In genomic region chr19:45419396-45419795, GRCh38 we compare ENCODE assay signal across 9 cellular contexts. TPM values are rescaled to one million over a fixed set of nuclear protein-coding genes. Genes with fewer than 3 reads are reported as not detected.
DNase-seq lines count a peak whose midpoint lies in the region; ATAC-seq, FAIRE-seq and TF ChIP-seq lines count a peak whose summit lies in the region.
"Had no signal": no experiment of that assay in that cellular context is flagged by ENCODE, and none has a peak within 500 bp of the region (broad histone marks: within the 10 kb centered on the region; RNA-seq: fewer than 3 reads in every experiment).

No MANE protein-coding gene starts in this region.

- POLR2A ChIA-PET in K562 (lab: Yijun Ruan, JAX), result interaction anchor here (0.6 to 0.9 kb wide), 2 partner anchors 12 to 548 kb away, joined by 3 to 4 read pairs; no protein-coding TSS in a partner anchor
- POLR2A ChIA-PET in CD4-positive, alpha-beta memory T cell (lab: Charles Lee; ENCODE audit: partially characterized antibody), result no interaction called here

- in situ Hi-C loops in K562 (cut with MboI), result no loop called here

- H3K4me2 ChIP-seq in K562 (ENCODE audit: insufficient read depth, low read length), result no peak overlapping the region

- H3K4me3 ChIP-seq in HL-60 (replicated peaks; ENCODE audit: insufficient read depth, low read length) (no peak overlapping the region), K562 (no peak overlapping the region)
- H3K4me3 ChIP-seq in CD4-positive, alpha-beta memory T cell (ENCODE audit: low read length in 2 of 2), result no peak overlapping the region

- H2AFZ ChIP-seq in K562 (ENCODE audit: low read depth, low read length), result no peak overlapping the region

- no peak for TF ChIP-seq POLR2A in K562 (conservative IDR thresholded peaks at IDR 0.05)

- H3K36me3 Mint-ChIP-seq in CD4-positive, alpha-beta memory T cell, result peaks cover 7 to 34% of the 10 kb centered on the region in 2 donors

- intact Hi-C loops in K562 (cut with micrococcal nuclease), result no loop called here
- intact Hi-C loops in CD4-positive, alpha-beta memory T cell (cut with micrococcal nuclease), result no loop called here

- H4K20me1 ChIP-seq in K562 (replicated peaks; ENCODE audit: control insufficient read depth, insufficient read depth, low read length), result no peaks in the 10 kb centered on the region

- 81% methylated on average over 4 of the region's 4 CpGs for WGBS in K562 (ENCODE audit: insufficient coverage, low coverage, missing lambda C conversion rate)

- FAIRE-seq in K562 (lab: Jason Lieb, UNC), result no peak
- FAIRE-seq: H1 had no signal

- BruUV-seq in K562 (replicated peaks; lab: Mats Ljungman, UMichigan), result no TSS peak

- peak overlapping the region in 3 of 7 donors; percentile 24 to 50 (median 31) for H3K27ac Mint-ChIP-seq in CD4-positive, alpha-beta memory T cell

- peaks cover 24 to 36% (median 30%) of the 10 kb centered on the region in 4 donors for H3K4me1 Mint-ChIP-seq in CD4-positive, alpha-beta memory T cell

- CTCF ChIA-PET in K562 (lab: Yijun Ruan, JAX; ENCODE audit: low intra/inter-chr PET ratio), result no interaction called here
- CTCF ChIA-PET in CD4-positive, alpha-beta memory T cell (lab: Charles Lee; ENCODE audit: partially characterized antibody), result no interaction called here

- DNase-seq in GF-D8 (lab: John Stamatoyannopoulos, UW), result peak; percentile 62
- DNase-seq in HL-60 (ENCODE audit: low read depth in 1 of 2, low spot score in 1 of 2), result peak; percentile 77 to 82
- no peak for DNase-seq in K562 (ENCODE audit: extremely low read depth in 1 of 4, low spot score in 3 of 4)
- DNase-seq in GM03348 (ENCODE audit: low spot score), result no peak
- DNase-seq in CD4-positive, alpha-beta memory T cell, result no peak
- DNase-seq in DMS153 (lab: John Stamatoyannopoulos, UW), result no peak
- no peak for DNase-seq in activated CD4-positive, alpha-beta T cell treated with anti-CD3 and anti-CD28 coated beads for 1 hour

- H3K27me3 ChIP-seq in HL-60 (ENCODE audit: insufficient read depth, poor library complexity, severe bottlenecking) (no peaks in the 10 kb centered on the region), K562 (ENCODE audit: control insufficient read depth in 2 of 2, insufficient read depth in 2 of 2, low read length in 2 of 2) (no peaks in the 10 kb centered on the region)
- H3K27me3 ChIP-seq in CD4-positive, alpha-beta memory T cell (ENCODE audit: insufficient read depth, low read length), result no peaks in the 10 kb centered on the region

- peaks cover 61% of the 10 kb centered on the region; the same call in 2 of the 3 replicates for H3K36me3 ChIP-seq in K562 (ENCODE audit: control insufficient read depth, insufficient read depth, low read length)
- peaks cover 7% of the 10 kb centered on the region for H3K36me3 ChIP-seq in CD4-positive, alpha-beta memory T cell (ENCODE audit: insufficient read depth, low read length)

- H3K27me3 Mint-ChIP-seq in CD4-positive, alpha-beta memory T cell, result no peaks in the 10 kb centered on the region

- H3K79me2 ChIP-seq in K562 (ENCODE audit: control insufficient read depth, insufficient read depth, low read length), result peaks cover 24% of the 10 kb centered on the region

- TF ChIP-seq CTCF in HL-60 (IDR thresholded peaks at IDR 0.05; ENCODE audit: insufficient read depth, low read length) (no peak), K562 (IDR thresholded peaks at IDR 0.05 in 2 of 3, conservative IDR thresholded peaks at IDR 0.05 in 1 of 3; ENCODE audit: insufficient read depth in 2 of 3, low read depth in 1 of 3, low read length in 3 of 3) (no peak)

- H3K27ac ChIP-seq in HL-60 (replicated peaks) (peak overlapping the region; percentile 73), K562 (ENCODE audit: extremely low read depth, low read depth, low read length) (no peak overlapping the region)
- H3K27ac ChIP-seq in CD4-positive, alpha-beta memory T cell (ENCODE audit: low read depth, low read length), result no peak overlapping the region

- no peak for TF ChIP-seq EP300 in K562 (IDR thresholded peaks at IDR 0.05; ENCODE audit: low read length)

- H3K9me3 ChIP-seq in K562 (replicated peaks; ENCODE audit: control insufficient read depth, insufficient read depth, low read depth, low read length), result no peaks in the 10 kb centered on the region
- no peaks in the 10 kb centered on the region for H3K9me3 ChIP-seq in CD4-positive, alpha-beta memory T cell (ENCODE audit: control insufficient read depth in 1 of 2, low read length in 2 of 2)

- H3K4me1 ChIP-seq in K562 (replicated peaks in 1 of 2; ENCODE audit: control insufficient read depth in 2 of 2, insufficient read depth in 2 of 2, low read length in 2 of 2), result peaks cover 9 to 53% of the 10 kb centered on the region in 2 experiments; a peak in 4 of 5 replicates
- H3K4me1 ChIP-seq in CD4-positive, alpha-beta memory T cell (ENCODE audit: insufficient read depth, low read length), result peaks cover 22% of the 10 kb centered on the region

- H3K9ac ChIP-seq in K562 (ENCODE audit: insufficient read depth in 1 of 2, low read depth in 2 of 2, low read length in 2 of 2), result peak overlapping the region in 1 of 2 experiments; percentile 31; a peak in 2 of 4 replicates

- TF ChIP-seq RAD21 in K562 (CRISPR knock-in tag; conservative IDR thresholded peaks at IDR 0.05 in 1 of 2, IDR thresholded peaks at IDR 0.05 in 1 of 2), result no peak

- H3K9me1 ChIP-seq in K562 (ENCODE audit: control insufficient read depth, insufficient read depth, low read length), result no peaks in the 10 kb centered on the region

- H3K9me3 Mint-ChIP-seq in CD4-positive, alpha-beta memory T cell, result no peaks in the 10 kb centered on the region

- ATAC-seq in GM19372 (IDR thresholded peaks at IDR 0.05; ENCODE audit: low read depth, unreplicated experiment), result peak; percentile 47
- no peak for ATAC-seq in K562

- H3K4me3 Mint-ChIP-seq in CD4-positive, alpha-beta memory T cell, result no peak overlapping the region

RNA-seq across cellular contexts. Expression of gene ERCC1, which starts 4.3 kb away (rescaled TPM):
- total RNA-seq in K562 (2011; cell fraction: chromatin; rRNA removed; ENCODE audit: low replicate concordance), result 39.0 and 101 TPM in 2 replicates
- total RNA-seq in K562 (2011; cell fraction: nucleolus; rRNA removed), result 64.0 and 74.7 TPM in 2 replicates
- total RNA-seq in K562 (2011; cell fraction: nucleoplasm; rRNA removed), result 56.7 and 74.6 TPM in 2 replicates
- total RNA-seq in K562 (2014; rRNA removed) (87.1 and 89.4 TPM in 2 replicates), K562 (2014; rRNA removed; fragmentation: Illumina TruSeq; extraction: Trizol) (31.1 and 37.7 TPM in 2 replicates), K562 (2015; rRNA removed; fragmentation: Illumina TruSeq; extraction: Trizol) (49.9 and 57.3 TPM in 2 replicates), K562 (2021) (75.1 and 75.5 TPM in 2 replicates)
- polyA plus RNA-seq in K562 (2011; rRNA removed) (60.0 and 67.5 TPM in 2 replicates), K562 (2014; fragmentation: Illumina TruSeq; extraction: Trizol) (70.3 and 86.8 TPM in 2 replicates), K562 (2014; fragmentation: Nextera tagmentation; extraction: Ambion mirVana) (10 to 100 TPM in 1 of 2 experiments, 1 to 10 TPM in 1; 9.3 to 17.0 TPM), K562 (2014; rRNA removed) (92.6 and 95.8 TPM in 2 replicates)
- 85.4 and 165 TPM in 2 replicates for polyA plus RNA-seq in K562 (2011; cell fraction: cytosol; rRNA removed)
- polyA plus RNA-seq in K562 (2011; cell fraction: nucleus; rRNA removed), result 90.3 and 164 TPM in 2 replicates
- polyA plus RNA-seq in K562 (2012), result 61.5 and 139 TPM in 2 replicates
- polyA minus RNA-seq in K562 (2011; rRNA and poly(A)+ RNA removed), result 19.6 and 33.4 TPM in 2 replicates
- 57.8 and 74.6 TPM in 2 replicates for polyA minus RNA-seq in K562 (2011; cell fraction: cytosol; rRNA and poly(A)+ RNA removed)
- polyA minus RNA-seq in K562 (2011; cell fraction: nucleus; rRNA and poly(A)+ RNA removed), result 37.8 and 41.3 TPM in 2 replicates
- 10 to 100 TPM; 46.6 to 46.9 TPM for total RNA-seq in CD4-positive, alpha-beta memory T cell
- 10 to 100 TPM; 36.2 to 38.3 TPM for polyA plus RNA-seq in CD4-positive, alpha-beta memory T cell

RNA-seq across cellular contexts. Expression of gene POLR1G, which starts 13.0 kb away (rescaled TPM):
- total RNA-seq in K562 (2011; cell fraction: chromatin; rRNA removed; ENCODE audit: low replicate concordance), result 7.5 and 14.6 TPM in 2 replicates
- total RNA-seq in K562 (2011; cell fraction: nucleolus; rRNA removed), result 11.1 and 14.3 TPM in 2 replicates
- total RNA-seq in K562 (2011; cell fraction: nucleoplasm; rRNA removed), result 9.8 and 10.3 TPM in 2 replicates
- total RNA-seq in K562 (2014; rRNA removed), result 36.6 and 50.6 TPM in 2 replicates
- 19.7 and 22.7 TPM in 2 replicates for total RNA-seq in K562 (2014; rRNA removed; fragmentation: Illumina TruSeq; extraction: Trizol)
- 50.1 and 51.0 TPM in 2 replicates for total RNA-seq in K562 (2015; rRNA removed; fragmentation: Illumina TruSeq; extraction: Trizol)
- total RNA-seq in K562 (2021), result 27.4 and 32.1 TPM in 2 replicates
- polyA plus RNA-seq in K562 (2011; rRNA removed), result 8.5 and 9.7 TPM in 2 replicates
- polyA plus RNA-seq in K562 (2011; cell fraction: cytosol; rRNA removed), result 11.0 and 17.1 TPM in 2 replicates
- 3.6 and 6.6 TPM in 2 replicates for polyA plus RNA-seq in K562 (2011; cell fraction: nucleus; rRNA removed)
- 5.1 and 14.9 TPM in 2 replicates for polyA plus RNA-seq in K562 (2012)
- polyA plus RNA-seq in K562 (2014; fragmentation: Illumina TruSeq; extraction: Trizol), result 32.6 and 37.4 TPM in 2 replicates
- polyA plus RNA-seq in K562 (2014; fragmentation: Nextera tagmentation; extraction: Ambion mirVana), result 1 to 10 TPM; 3.0 to 6.4 TPM
- polyA plus RNA-seq in K562 (2014; rRNA removed), result 29.2 and 31.7 TPM in 2 replicates
- 4.5 and 4.9 TPM in 2 replicates for polyA minus RNA-seq in K562 (2011; rRNA and poly(A)+ RNA removed)
- 12.2 and 12.9 TPM in 2 replicates for polyA minus RNA-seq in K562 (2011; cell fraction: cytosol; rRNA and poly(A)+ RNA removed)
- polyA minus RNA-seq in K562 (2011; cell fraction: nucleus; rRNA and poly(A)+ RNA removed), result 3.0 and 3.8 TPM in 2 replicates
- total RNA-seq in CD4-positive, alpha-beta memory T cell, result 1 to 10 TPM; 2.0 to 2.9 TPM
- 1 to 10 TPM; 1.2 to 8.4 TPM for polyA plus RNA-seq in CD4-positive, alpha-beta memory T cell

RNA-seq across cellular contexts. Expression of gene PPP1R13L, which starts 14.5 kb away (rescaled TPM):
- total RNA-seq in K562 (2011; cell fraction: chromatin; rRNA removed; ENCODE audit: low replicate concordance), result 13.7 and 25.0 TPM in 2 replicates
- total RNA-seq in K562 (2011; cell fraction: nucleolus; rRNA removed), result 14.5 and 17.6 TPM in 2 replicates
- 15.8 and 21.6 TPM in 2 replicates for total RNA-seq in K562 (2011; cell fraction: nucleoplasm; rRNA removed)
- total RNA-seq in K562 (2014; rRNA removed) (2.3 TPM in 2 replicates), K562 (2014; rRNA removed; fragmentation: Illumina TruSeq; extraction: Trizol) (0.84 and 1.0 TPM in 2 replicates), K562 (2015; rRNA removed; fragmentation: Illumina TruSeq; extraction: Trizol) (0.83 and 0.94 TPM in 2 replicates), K562 (2021) (4.5 and 6.7 TPM in 2 replicates)
- polyA plus RNA-seq in K562 (2011; rRNA removed) (2.0 and 6.6 TPM in 2 replicates), K562 (2014; fragmentation: Illumina TruSeq; extraction: Trizol) (2.7 and 3.6 TPM in 2 replicates), K562 (2014; fragmentation: Nextera tagmentation; extraction: Ambion mirVana) (under 1 TPM; 0.32 to 0.82 TPM), K562 (2014; rRNA removed) (1.7 and 3.7 TPM in 2 replicates)
- polyA plus RNA-seq in K562 (2011; cell fraction: cytosol; rRNA removed), result 2.6 and 3.5 TPM in 2 replicates
- polyA plus RNA-seq in K562 (2011; cell fraction: nucleus; rRNA removed), result 16.5 and 21.1 TPM in 2 replicates
- 7.4 and 23.3 TPM in 2 replicates for polyA plus RNA-seq in K562 (2012)
- 1.6 and 2.6 TPM in 2 replicates for polyA minus RNA-seq in K562 (2011; rRNA and poly(A)+ RNA removed)
- 2.4 and 7.6 TPM in 2 replicates for polyA minus RNA-seq in K562 (2011; cell fraction: cytosol; rRNA and poly(A)+ RNA removed)
- polyA minus RNA-seq in K562 (2011; cell fraction: nucleus; rRNA and poly(A)+ RNA removed), result 3.1 and 6.1 TPM in 2 replicates
- total RNA-seq in CD4-positive, alpha-beta memory T cell, result 10 to 100 TPM; 10.3 to 13.0 TPM
- polyA plus RNA-seq in CD4-positive, alpha-beta memory T cell, result under 1 TPM; 0.66 to 0.76 TPM

RNA-seq across cellular contexts. Expression of gene FOSB, which starts 48.4 kb away (rescaled TPM):
- total RNA-seq in K562 (2011; cell fraction: chromatin; rRNA removed; ENCODE audit: low replicate concordance), result 2.1 and 8.8 TPM in 2 replicates
- total RNA-seq in K562 (2011; cell fraction: nucleolus; rRNA removed), result 4.2 and 6.7 TPM in 2 replicates
- 3.9 and 4.5 TPM in 2 replicates for total RNA-seq in K562 (2011; cell fraction: nucleoplasm; rRNA removed)
- total RNA-seq in K562 (2014; rRNA removed) (1.2 and 1.6 TPM in 2 replicates), K562 (2014; rRNA removed; fragmentation: Illumina TruSeq; extraction: Trizol) (0.73 TPM in 2 replicates), K562 (2015; rRNA removed; fragmentation: Illumina TruSeq; extraction: Trizol) (0.18 and 0.26 TPM in 2 replicates), K562 (2021) (2.4 and 2.7 TPM in 2 replicates)
- polyA plus RNA-seq in K562 (2011; rRNA removed) (0.25 and 0.27 TPM in 2 replicates), K562 (2014; fragmentation: Illumina TruSeq; extraction: Trizol) (1.2 and 1.4 TPM in 2 replicates), K562 (2014; fragmentation: Nextera tagmentation; extraction: Ambion mirVana) (under 1 TPM; 0.11 to 0.30 TPM), K562 (2014; rRNA removed) (0.93 and 2.9 TPM in 2 replicates)
- 0.32 and 0.52 TPM in 2 replicates for polyA plus RNA-seq in K562 (2011; cell fraction: cytosol; rRNA removed)
- 1.8 and 3.8 TPM in 2 replicates for polyA plus RNA-seq in K562 (2011; cell fraction: nucleus; rRNA removed)
- 0.76 and 1.3 TPM in 2 replicates for polyA plus RNA-seq in K562 (2012)
- 0.54 and 0.77 TPM in 2 replicates for polyA minus RNA-seq in K562 (2011; rRNA and poly(A)+ RNA removed)
- 0.55 and 0.76 TPM in 2 replicates for polyA minus RNA-seq in K562 (2011; cell fraction: cytosol; rRNA and poly(A)+ RNA removed)
- polyA minus RNA-seq in K562 (2011; cell fraction: nucleus; rRNA and poly(A)+ RNA removed), result 2.8 and 3.6 TPM in 2 replicates
- total RNA-seq in CD4-positive, alpha-beta memory T cell, result 1 to 10 TPM; 4.2 to 4.7 TPM
- polyA plus RNA-seq in CD4-positive, alpha-beta memory T cell, result 10 to 100 TPM; 12.5 to 17.1 TPM

RNA-seq across cellular contexts. Expression of gene ERCC2, which starts 49.0 kb away (rescaled TPM):
- 133 and 285 TPM in 2 replicates for total RNA-seq in K562 (2011; cell fraction: chromatin; rRNA removed; ENCODE audit: low replicate concordance)
- total RNA-seq in K562 (2011; cell fraction: nucleolus; rRNA removed), result 121 and 134 TPM in 2 replicates
- 92.9 and 95.2 TPM in 2 replicates for total RNA-seq in K562 (2011; cell fraction: nucleoplasm; rRNA removed)
- 26.4 and 29.8 TPM in 2 replicates for total RNA-seq in K562 (2014; rRNA removed)
- 12.0 and 15.0 TPM in 2 replicates for total RNA-seq in K562 (2014; rRNA removed; fragmentation: Illumina TruSeq; extraction: Trizol)
- total RNA-seq in K562 (2015; rRNA removed; fragmentation: Illumina TruSeq; extraction: Trizol), result 12.9 and 13.9 TPM in 2 replicates
- 55.9 and 57.7 TPM in 2 replicates for total RNA-seq in K562 (2021)
- polyA plus RNA-seq in K562 (2011; rRNA removed), result 23.4 and 52.4 TPM in 2 replicates
- polyA plus RNA-seq in K562 (2011; cell fraction: cytosol; rRNA removed), result 23.5 and 48.2 TPM in 2 replicates
- polyA plus RNA-seq in K562 (2011; cell fraction: nucleus; rRNA removed), result 142 and 172 TPM in 2 replicates
- 37.7 and 45.1 TPM in 2 replicates for polyA plus RNA-seq in K562 (2012)
- 28.5 and 32.7 TPM in 2 replicates for polyA plus RNA-seq in K562 (2014; fragmentation: Illumina TruSeq; extraction: Trizol)
- polyA plus RNA-seq in K562 (2014; fragmentation: Nextera tagmentation; extraction: Ambion mirVana), result 1 to 10 TPM; 2.2 to 2.4 TPM
- 31.1 and 31.6 TPM in 2 replicates for polyA plus RNA-seq in K562 (2014; rRNA removed)
- polyA minus RNA-seq in K562 (2011; rRNA and poly(A)+ RNA removed), result 51.5 and 54.5 TPM in 2 replicates
- polyA minus RNA-seq in K562 (2011; cell fraction: cytosol; rRNA and poly(A)+ RNA removed), result 26.8 and 33.6 TPM in 2 replicates
- polyA minus RNA-seq in K562 (2011; cell fraction: nucleus; rRNA and poly(A)+ RNA removed), result 37.0 and 57.0 TPM in 2 replicates
- total RNA-seq in CD4-positive, alpha-beta memory T cell, result 10 to 100 TPM; 17.9 to 19.3 TPM
- polyA plus RNA-seq in CD4-positive, alpha-beta memory T cell, result 1 to 10 TPM; 5.1 to 9.2 TPM

Comparison
In these comparisons a context has a peak if more than half of its experiments do, and no peak if none do; other contexts are left out.
1. DNase-seq: peak in GF-D8 (single experiment) and HL-60 (2 of 2); none in K562 (0 of 4), GM03348 (single experiment), CD4-positive, alpha-beta memory T cell (0 of 5), DMS153 (single experiment) and activated CD4-positive, alpha-beta T cell treated with anti-CD3 and anti-CD28 coated beads for 1 hour (single experiment).